9 cellular contexts compared by ENCODE assay signal in genomic region chr6:7673063-7673536, GRCh38. TPM values are rescaled to one million over a fixed set of nuclear protein-coding genes. Genes with fewer than 3 reads are reported as not detected.
DNase-seq lines count a peak whose midpoint lies in the region; ATAC-seq, FAIRE-seq and TF ChIP-seq lines count a peak whose summit lies in the region.
"Had no signal": no experiment of that assay in that cellular context is flagged by ENCODE, and none has a peak within 500 bp of the region (broad histone marks: within the 10 kb centered on the region; RNA-seq: fewer than 3 reads in every experiment).

No MANE protein-coding gene starts in this region.

- no peaks in the 10 kb centered on the region for H3K9me2 ChIP-seq in hepatocyte (replicated peaks; ENCODE audit: insufficient read depth)

- H3K4me1 ChIP-seq in hepatocyte (ENCODE audit: insufficient read depth) = peaks cover 15% of the 10 kb centered on the region
- H3K4me1 ChIP-seq in smooth muscle cell (ENCODE audit: low read depth) = peaks cover 5% of the 10 kb centered on the region

- H3K4me3 Mint-ChIP-seq in WTC11 = peak overlapping the region; percentile 59

- FAIRE-seq in urothelium cell line (lab: Jason Lieb, UNC) = no peak

- H3F3A ChIP-seq in smooth muscle cell (ENCODE audit: low read depth) = no peaks in the 10 kb centered on the region

- H3K27ac ChIP-seq in hepatocyte (no peak overlapping the region), smooth muscle cell (ENCODE audit: low read depth) (no peak overlapping the region)

- no peak overlapping the region for H3K4me3 ChIP-seq in HFF-Myc (replicated peaks; ENCODE audit: low read depth, low read length)
- no peak overlapping the region for H3K4me3 ChIP-seq in hepatocyte
- H3K4me3 ChIP-seq in smooth muscle cell = peak overlapping the region; percentile 13

- POLR2A ChIA-PET in WTC11 (lab: Charles Lee) = no interaction called here

- H3K27me3 ChIP-seq in hepatocyte = no peaks in the 10 kb centered on the region
- no peaks in the 10 kb centered on the region for H3K27me3 ChIP-seq in smooth muscle cell (ENCODE audit: low read depth)

- TF ChIP-seq CTCF in HFF-Myc (IDR thresholded peaks at IDR 0.05; ENCODE audit: low read depth, low read length, missing control alignments) (peak; percentile 2), WTC11 (IDR thresholded peaks at IDR 0.05) (no peak), hepatocyte (IDR thresholded peaks at IDR 0.05; ENCODE audit: poor library complexity) (no peak), smooth muscle cell (IDR thresholded peaks at IDR 0.05; ENCODE audit: borderline replicate concordance, insufficient read depth, poor library complexity, severe bottlenecking) (no peak)

- H3K27ac Mint-ChIP-seq in WTC11 = no peak overlapping the region

- H3K9me3 ChIP-seq in hepatocyte (ENCODE audit: low read depth) (no peaks in the 10 kb centered on the region), smooth muscle cell (replicated peaks; ENCODE audit: low read depth) (no peaks in the 10 kb centered on the region)

- H3K27me3 Mint-ChIP-seq in WTC11 (ENCODE audit: low read depth) = peaks cover 3% of the 10 kb centered on the region

- H4K20me1 ChIP-seq in hepatocyte (ENCODE audit: insufficient read depth, poor library complexity, severe bottlenecking) (no peaks in the 10 kb centered on the region), smooth muscle cell (ENCODE audit: low read depth) (no peaks in the 10 kb centered on the region)

- peaks cover 13% of the 10 kb centered on the region for H3K4me1 Mint-ChIP-seq in WTC11

- H3K36me3 Mint-ChIP-seq in WTC11 = no peaks in the 10 kb centered on the region

- DNase-seq in HFF-Myc (ENCODE audit: extremely low read depth, low read depth) = peak; percentile 29
- DNase-seq in WTC11 (ENCODE audit: low spot score) = peak; percentile 75
- peak; percentile 27 for DNase-seq in hepatocyte (ENCODE audit: low spot score)
- DNase-seq in smooth muscle cell (lab: John Stamatoyannopoulos, UW; ENCODE audit: unreplicated experiment) = no peak
- no peak for DNase-seq in NCI-H1092 (lab: John Stamatoyannopoulos, UW)
- no peak for DNase-seq in urothelium cell line (ENCODE audit: low spot score)
- DNase-seq: SIG-M5 had no signal

- peak overlapping the region; percentile 23 for H2AFZ ChIP-seq in hepatocyte
- H2AFZ ChIP-seq in smooth muscle cell (ENCODE audit: low read depth) = no peak overlapping the region

- 15% methylated on average over 13 of the region's 16 CpGs for WGBS in hepatocyte (ENCODE audit: low lambda C conversion rate, missing lambda C conversion rate)
- 12% methylated on average over 14 of the region's 16 CpGs for WGBS in smooth muscle cell (ENCODE audit: low lambda C conversion rate)

- peak; percentile 96 for ATAC-seq in WTC11
- no peak for ATAC-seq in HG02623 (IDR thresholded peaks at IDR 0.05; ENCODE audit: unreplicated experiment)
- ATAC-seq in GM18870 (IDR thresholded peaks at IDR 0.05; ENCODE audit: unreplicated experiment) = no peak

- peak overlapping the region; percentile 66 for H3K4me2 ChIP-seq in hepatocyte
- peak overlapping the region; percentile 74 for H3K4me2 ChIP-seq in smooth muscle cell

- no peaks in the 10 kb centered on the region for H3K9me3 Mint-ChIP-seq in WTC11

- H3K79me2 ChIP-seq in hepatocyte (no peaks in the 10 kb centered on the region), smooth muscle cell (ENCODE audit: low read depth) (no peaks in the 10 kb centered on the region)

- H3K9ac ChIP-seq in smooth muscle cell (ENCODE audit: low read depth) = no peak overlapping the region

- CTCF ChIA-PET in WTC11 (lab: Charles Lee) = interaction anchor here (0.6 to 3.4 kb wide), 16 partner anchors 12 to 409 kb away, joined by 3 to 17 read pairs (median 4); partner anchors contain the start of gene BMP6

- H3K36me3 ChIP-seq in hepatocyte (replicated peaks; ENCODE audit: insufficient read depth, low read depth) = no peaks in the 10 kb centered on the region
- H3K36me3 ChIP-seq in smooth muscle cell (ENCODE audit: low read depth) = no peaks in the 10 kb centered on the region

TF ChIP-seq in WTC11, 78 proteins besides CTCF, POLR2A, EP300 and RAD21:
- 0 out of 2 replicates have a peak, but pooled peaks have one; percentile 50 for TF ChIP-seq FOXK1 (CRISPR knock-in tag; IDR thresholded peaks at IDR 0.05)
- no peak for TF ChIP-seq E2F5 (CRISPR knock-in tag; IDR thresholded peaks at IDR 0.05)

RNA-seq across cellular contexts. Expression of gene BMP6, which starts 52.8 kb away (rescaled TPM):
- total RNA-seq in WTC11 (2021) = 1.0 to 1.2 TPM (median 1.1 TPM) in 3 replicates
- total RNA-seq in hepatocyte = 2.9 and 4.3 TPM in 2 replicates
- polyA plus RNA-seq in hepatocyte = 3.5 and 4.0 TPM in 2 replicates
- 14.5 and 14.7 TPM in 2 replicates for total RNA-seq in smooth muscle cell
- 10.1 and 17.0 TPM in 2 replicates for polyA plus RNA-seq in smooth muscle cell

Comparison
In these comparisons a context has a peak if more than half of its experiments do, and no peak if none do; other contexts are left out.
1. DNase-seq: peak in HFF-Myc (single experiment), WTC11 (single experiment) and hepatocyte (single experiment); none in smooth muscle cell (single experiment), NCI-H1092 (single experiment) and urothelium cell line (single experiment).